Comparison of ENCODE assay signal across 8 cellular contexts in the genomic region with DNA sequence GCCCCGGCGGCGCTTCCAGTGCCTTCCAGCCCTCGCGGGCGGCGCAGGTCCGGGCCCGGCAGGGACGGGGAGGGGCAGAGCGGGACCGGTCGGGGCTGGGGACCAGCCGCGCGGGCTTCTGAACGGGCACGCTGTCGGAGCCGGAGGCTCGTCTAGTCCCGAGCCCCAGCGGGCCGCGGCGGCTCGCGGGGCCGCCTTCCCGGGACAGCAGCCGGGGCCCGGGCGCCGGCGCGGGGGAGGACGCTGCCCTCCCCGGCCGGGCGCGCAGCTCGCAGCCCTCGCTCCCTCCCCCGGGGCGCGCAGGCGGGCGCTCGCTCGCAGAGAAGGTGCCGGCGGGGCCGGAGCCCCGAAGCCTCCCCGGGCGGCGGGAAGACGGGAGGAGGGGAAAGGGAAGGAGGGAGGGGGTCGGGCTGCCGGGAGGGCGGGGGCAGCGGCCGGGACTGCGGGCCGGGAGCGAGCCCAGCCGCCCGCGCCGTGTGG. TPM values are rescaled to one million over a fixed set of nuclear protein-coding genes. Genes with fewer than 3 reads are reported as not detected.
DNase-seq lines count a peak whose midpoint lies in the region; ATAC-seq and TF ChIP-seq lines count a peak whose summit lies in the region.

No MANE protein-coding gene starts in this region.

- H3K4me1 ChIP-seq in adipocyte (ENCODE audit: control insufficient read depth, insufficient read depth, low read length), result peaks cover 38% of the 10 kb centered on the region
- peaks cover 51% of the 10 kb centered on the region for H3K4me1 ChIP-seq in left ventricle myocardium inferior

- H3K36me3 ChIP-seq in adipocyte (ENCODE audit: control insufficient read depth, insufficient read depth, low read length, severe bottlenecking), result no peaks in the 10 kb centered on the region
- H3K36me3 ChIP-seq in left ventricle myocardium inferior, result no peaks in the 10 kb centered on the region

- TF ChIP-seq CTCF in left ventricle myocardium inferior (IDR thresholded peaks at IDR 0.05; ENCODE audit: borderline replicate concordance), result no peak

- H3K4me3 ChIP-seq in adipocyte (ENCODE audit: low read length) (peak overlapping the region; percentile 89), left ventricle myocardium inferior (peak overlapping the region; percentile 75)

- peak; percentile 69 for DNase-seq in EH (ENCODE audit: low read depth)
- DNase-seq in HuH-7.5 (ENCODE audit: low spot score), result peak; percentile 65
- DNase-seq in adipocyte (ENCODE audit: low read depth), result peak; percentile 88
- peak; percentile 58 for DNase-seq in left ventricle myocardium inferior
- DNase-seq in posterior vena cava (ENCODE audit: low spot score), result peak; percentile 86

- H3K27ac ChIP-seq in left ventricle myocardium inferior (replicated peaks), result peak overlapping the region; percentile 92

- H3K27me3 ChIP-seq in adipocyte (replicated peaks; ENCODE audit: control insufficient read depth, insufficient read depth, low read length) (no peaks in the 10 kb centered on the region), left ventricle myocardium inferior (ENCODE audit: low read depth) (peaks cover 13% of the 10 kb centered on the region)

- no peak for ATAC-seq in GM18519 (IDR thresholded peaks at IDR 0.05; ENCODE audit: low FRiP score, unreplicated experiment)
- ATAC-seq in GM21529 (IDR thresholded peaks at IDR 0.05; ENCODE audit: unreplicated experiment), result no peak
- ATAC-seq in GM19397 (IDR thresholded peaks at IDR 0.05; ENCODE audit: unreplicated experiment), result no peak

- H3K9me3 ChIP-seq in adipocyte (ENCODE audit: control insufficient read depth, low read length), result no peaks in the 10 kb centered on the region
- no peaks in the 10 kb centered on the region for H3K9me3 ChIP-seq in left ventricle myocardium inferior (replicated peaks)

- intact Hi-C loops in left ventricle myocardium inferior (cut with micrococcal nuclease) (no loop called here), posterior vena cava (cut with DNase I) (loop anchor here in 1 of 2 donors (10.0 kb wide), 1 partner anchor 90 kb away; no protein-coding TSS in a partner anchor)

- H3K9ac ChIP-seq in adipocyte (ENCODE audit: low read length), result peak overlapping the region; percentile 80

RNA-seq across cellular contexts. Expression of gene SIRPA, which starts 0.7 kb away (rescaled TPM):
- total RNA-seq in left ventricle myocardium inferior (25.5 TPM), posterior vena cava (10 to 100 TPM; 39.7 to 42.1 TPM)
